ENCODE assay signal across 17 cellular contexts in genomic region chr11:110176366-110177056, GRCh38.
DNase-seq lines count a peak whose midpoint lies in the region; ATAC-seq, FAIRE-seq and TF ChIP-seq lines count a peak whose summit lies in the region.
"Had no signal": no experiment of that assay in that cellular context is flagged by ENCODE, and none has a peak within 500 bp of the region (broad histone marks: within the 10 kb centered on the region; RNA-seq: fewer than 3 reads in every experiment).

No MANE protein-coding gene starts in this region.

- BruUV-seq in OCI-LY7 (replicated peaks; lab: Mats Ljungman, UMichigan), result no TSS peak

- H2BK5ac ChIP-seq in H1 (ENCODE audit: low read depth, low read length), result no peak overlapping the region

- DNase-seq in ELR (ENCODE audit: low read depth) (peak; percentile 65), RPMI7951 (ENCODE audit: low read depth) (peak; percentile 71), H1 (ENCODE audit: low read depth in 1 of 2, low spot score in 2 of 2) (no peak), osteoblast (ENCODE audit: insufficient read length, low spot score, missing footprints) (peak; percentile 87), OCI-LY7 (ENCODE audit: low spot score) (no peak), T-cell (no peak)
- DNase-seq: activated CD4-positive, alpha-beta T cell treated with anti-CD3 and anti-CD28 coated beads for 4 hours; cerebellar nuclear complex; GF-D8; NCI-H187; ovary; RPMI8226 had no signal

- H3K79me2 ChIP-seq in H1 (ENCODE audit: control insufficient read depth in 1 of 2, insufficient read depth in 2 of 2, low read length in 2 of 2) (no peaks in the 10 kb centered on the region; a peak in 1 of 4 replicates), osteoblast (ENCODE audit: insufficient read depth, low read length) (no peaks in the 10 kb centered on the region), OCI-LY7 (ENCODE audit: insufficient read depth, low read depth, low read length) (no peaks in the 10 kb centered on the region)

- intact Hi-C loops in OCI-LY7 (cut with micrococcal nuclease; ENCODE audit: unreplicated experiment), result no loop called here

- H3K27me3 ChIP-seq in H1 (replicated peaks in 1 of 4; ENCODE audit: control insufficient read depth in 3 of 4, extremely low read depth in 1 of 4, insufficient read depth in 3 of 4, low read length in 3 of 4), result no peaks in the 10 kb centered on the region
- no peaks in the 10 kb centered on the region for H3K27me3 ChIP-seq in osteoblast (ENCODE audit: insufficient read depth, low read length)
- H3K27me3 ChIP-seq: ovary had no signal

- H3K4me1 ChIP-seq in H1 (replicated peaks in 1 of 4; ENCODE audit: control insufficient read depth in 3 of 4, insufficient read depth in 4 of 4, low read length in 3 of 4) (peaks cover 9 to 32% (median 21%) of the 10 kb centered on the region in 4 experiments), osteoblast (ENCODE audit: insufficient read depth, low read length) (peaks cover 14% of the 10 kb centered on the region), OCI-LY7 (ENCODE audit: insufficient read depth, low read length, poor library complexity, severe bottlenecking) (no peaks in the 10 kb centered on the region)

- H3K18ac ChIP-seq in H1 (ENCODE audit: extremely low read depth, low read length), result no peak overlapping the region; the same call in 1 of the 2 replicates

- H3K27ac Mint-ChIP-seq in T-cell, result no peak overlapping the region
- H3K27ac Mint-ChIP-seq: activated naive CD8-positive, alpha-beta T cell; stimulated activated memory B cell treated with anti-CD40 and anti-IgM and Interleukin-4, amounts not matched to agents 10 μg/mL and 1 μg/mL and 100 μg/mL, for 72 hours had no signal

- no peak overlapping the region for H3K14ac ChIP-seq in H1 (ENCODE audit: insufficient read length)

- H3K4me3 Mint-ChIP-seq in T-cell, result no peak overlapping the region
- H3K4me3 Mint-ChIP-seq: activated naive CD8-positive, alpha-beta T cell; CD14-positive monocyte; stimulated activated memory B cell treated with anti-CD40 and anti-IgM and Interleukin-4, amounts not matched to agents 10 μg/mL and 1 μg/mL and 100 μg/mL, for 72 hours had no signal

- CTCF ChIA-PET in H1 (lab: Charles Lee; ENCODE audit: partially characterized antibody), result interaction anchor here (0.8 to 6.1 kb wide), 6 partner anchors 10 to 1106 kb away, joined by 3 to 46 read pairs (median 6); no protein-coding TSS in a partner anchor
- CTCF ChIA-PET in OCI-LY7 (lab: Charles Lee; ENCODE audit: unreplicated experiment), result no interaction called here
- CTCF ChIA-PET in T-cell (lab: Charles Lee), result no interaction called here

- no peak overlapping the region for H3K27ac ChIP-seq in H1 (ENCODE audit: low read depth, low read length)
- H3K27ac ChIP-seq in osteoblast (ENCODE audit: low read depth, low read length), result no peak overlapping the region
- H3K27ac ChIP-seq in OCI-LY7 (ENCODE audit: low read depth, low read length, poor library complexity, severe bottlenecking), result no peak overlapping the region
- H3K27ac ChIP-seq: ovary had no signal

- H2BK20ac ChIP-seq in H1 (ENCODE audit: low read length), result no peak overlapping the region; the same call in 1 of the 2 replicates

- TF ChIP-seq POLR2A in H1 (IDR thresholded peaks at IDR 0.05; ENCODE audit: control extremely low read depth in 1 of 2, low read depth in 2 of 2, low read length in 2 of 2), result no peak

- no peak overlapping the region for H2BK120ac ChIP-seq in H1 (replicated peaks; ENCODE audit: low read depth, low read length)

- H3K36me3 Mint-ChIP-seq in T-cell, result no peaks in the 10 kb centered on the region
- H3K36me3 Mint-ChIP-seq: activated naive CD8-positive, alpha-beta T cell; CD14-positive monocyte; stimulated activated memory B cell treated with anti-CD40 and anti-IgM and Interleukin-4, amounts not matched to agents 10 μg/mL and 1 μg/mL and 100 μg/mL, for 72 hours had no signal

- H3K23me2 ChIP-seq in H1 (ENCODE audit: low read depth, low read length), result no peaks in the 10 kb centered on the region

- peaks cover 6 to 20% of the 10 kb centered on the region in 2 donors for H3K27me3 Mint-ChIP-seq in T-cell

- 89% methylated on average over 12 of the region's 12 CpGs; no CpG with 5 or more reads in 1 of the 2 experiments for WGBS in H1 (ENCODE audit: extremely low coverage in 1 of 2, insufficient coverage in 1 of 2, insufficient read length in 1 of 2, insufficient replicate concordance in 2 of 2, low coverage in 1 of 2, low lambda C conversion rate in 2 of 2, missing lambda C conversion rate in 1 of 2), 2 experiments

- no peak overlapping the region for H3K4me2 ChIP-seq in H1 (ENCODE audit: insufficient read depth in 1 of 2, low read depth in 2 of 2, low read length in 2 of 2)
- no peak overlapping the region for H3K4me2 ChIP-seq in osteoblast (ENCODE audit: insufficient read depth, low read length)
- no peak overlapping the region for H3K4me2 ChIP-seq in OCI-LY7 (ENCODE audit: low read length)

- peaks cover 7 to 8% (median 7%) of the 10 kb centered on the region in 3 donors for H3K4me1 Mint-ChIP-seq in T-cell

- H4K20me1 ChIP-seq in H1 (replicated peaks in 1 of 2; ENCODE audit: control insufficient read depth in 1 of 2, insufficient read depth in 2 of 2, low read length in 2 of 2) (no peaks in the 10 kb centered on the region), osteoblast (ENCODE audit: insufficient read depth, low read length) (no peaks in the 10 kb centered on the region), OCI-LY7 (ENCODE audit: insufficient read depth, low read length) (no peaks in the 10 kb centered on the region)

- no peaks in the 10 kb centered on the region for H3K9me2 ChIP-seq in OCI-LY7 (ENCODE audit: insufficient read depth, low read length)

- H3K36me3 ChIP-seq in H1 (ENCODE audit: control insufficient read depth in 2 of 4, insufficient read depth in 4 of 4, low read length in 3 of 4) (no peaks in the 10 kb centered on the region), osteoblast (ENCODE audit: insufficient read depth, low read length) (no peaks in the 10 kb centered on the region), OCI-LY7 (ENCODE audit: insufficient read depth, low read length) (no peaks in the 10 kb centered on the region)
- H3K36me3 ChIP-seq: ovary had no signal

- no peak overlapping the region for H3K56ac ChIP-seq in H1 (replicated peaks; ENCODE audit: insufficient read length, low read depth, low read length)

- no peak overlapping the region for H2BK12ac ChIP-seq in H1 (ENCODE audit: low read depth, low read length)

- H3K9me3 ChIP-seq in H1 (ENCODE audit: insufficient read depth in 2 of 2, low read depth in 1 of 2, low read length in 1 of 2) (no peaks in the 10 kb centered on the region), osteoblast (ENCODE audit: low read depth, low read length) (no peaks in the 10 kb centered on the region), OCI-LY7 (ENCODE audit: low read length) (no peaks in the 10 kb centered on the region)
- H3K9me3 ChIP-seq: ovary had no signal

- no peak overlapping the region for H2BK15ac ChIP-seq in H1 (ENCODE audit: low read length)

- H3K4ac ChIP-seq in H1 (replicated peaks; ENCODE audit: insufficient read length, low read depth, low read length), result no peak overlapping the region

- H3K4me3 ChIP-seq in H1 (ENCODE audit: extremely low read depth in 1 of 4, insufficient read depth in 2 of 4, low read depth in 3 of 4, low read length in 4 of 4), result no peak overlapping the region
- H3K4me3 ChIP-seq in osteoblast (ENCODE audit: insufficient read depth, low read length), result no peak overlapping the region
- H3K4me3 ChIP-seq in OCI-LY7 (ENCODE audit: low read depth, low read length, poor library complexity, severe bottlenecking), result no peak overlapping the region
- H3K4me3 ChIP-seq: ovary had no signal

- no peak overlapping the region for H3K23ac ChIP-seq in H1 (ENCODE audit: insufficient read length)

- H3K9ac ChIP-seq in H1 (replicated peaks in 1 of 4; ENCODE audit: extremely low read depth in 1 of 4, low read depth in 3 of 4, low read length in 3 of 4), result no peak overlapping the region; a peak in 1 of 7 replicates

- no peaks in the 10 kb centered on the region for H3K79me1 ChIP-seq in H1 (ENCODE audit: low read depth, low read length)

- TF ChIP-seq EP300 in H1 (IDR thresholded peaks at IDR 0.05; ENCODE audit: borderline replicate concordance in 1 of 2, low read depth in 2 of 2, low read length in 2 of 2), result no peak

- ATAC-seq in T-cell (replicated peaks in 1 of 4) (no peak), HG02970 (IDR thresholded peaks at IDR 0.05; ENCODE audit: low FRiP score, unreplicated experiment) (no peak), GM19467 (IDR thresholded peaks at IDR 0.05; ENCODE audit: unreplicated experiment) (no peak)
- ATAC-seq: stimulated activated memory B cell treated with anti-CD40 and anti-IgM and Interleukin-4, amounts not matched to agents 10 μg/mL and 1 μg/mL and 100 μg/mL, for 72 hours had no signal

- no peak overlapping the region for H4K5ac ChIP-seq in H1 (ENCODE audit: insufficient read length, low read depth, low read length)

- H2AK5ac ChIP-seq in H1 (ENCODE audit: low read depth, low read length), result no peak overlapping the region

- no peak for FAIRE-seq in H1 (lab: Jason Lieb, UNC)

- POLR2A ChIA-PET in H1 (lab: Charles Lee; ENCODE audit: partially characterized antibody), result no interaction called here
- POLR2A ChIA-PET in OCI-LY7 (lab: Charles Lee), result interaction anchor here (0.6 kb wide), 1 partner anchor 17 kb away, joined by 3 read pairs; no protein-coding TSS in a partner anchor
- POLR2A ChIA-PET in T-cell (lab: Charles Lee), result no interaction called here

- TF ChIP-seq CTCF in H1 (IDR thresholded peaks at IDR 0.05; ENCODE audit: control extremely low read depth in 1 of 3, insufficient read depth in 1 of 3, low read depth in 1 of 3, low read length in 3 of 3) (no peak), osteoblast (IDR thresholded peaks at IDR 0.05; ENCODE audit: extremely low read depth, low read depth, low read length) (no peak), OCI-LY7 (conservative IDR thresholded peaks at IDR 0.05; ENCODE audit: low read length) (no peak)

- H4K8ac ChIP-seq in H1 (ENCODE audit: extremely low read depth, insufficient read depth, low read length), result no peak overlapping the region

- no peak overlapping the region for H2AFZ ChIP-seq in H1 (ENCODE audit: low read length)
- peak overlapping the region; percentile 20 for H2AFZ ChIP-seq in osteoblast (ENCODE audit: low read length)
- H2AFZ ChIP-seq in OCI-LY7 (ENCODE audit: low read length), result no peak overlapping the region

- no peak for TF ChIP-seq RAD21 in H1 (IDR thresholded peaks at IDR 0.05 in 1 of 2, conservative IDR thresholded peaks at IDR 0.05 in 1 of 2; ENCODE audit: low read depth in 2 of 2, low read length in 2 of 2)

- no peaks in the 10 kb centered on the region for H3K9me3 Mint-ChIP-seq in T-cell
- H3K9me3 Mint-ChIP-seq: stimulated activated memory B cell treated with anti-CD40 and anti-IgM and Interleukin-4, amounts not matched to agents 10 μg/mL and 1 μg/mL and 100 μg/mL, for 72 hours had no signal

- H4K91ac ChIP-seq in H1 (replicated peaks; ENCODE audit: insufficient read length, low read length), result no peak overlapping the region

TF ChIP-seq in H1, 55 proteins besides CTCF, POLR2A, EP300 and RAD21:
- TF ChIP-seq CEBPB (IDR thresholded peaks at IDR 0.05; ENCODE audit: low read depth, low read length), result peak; percentile 33; the same call in 1 of the 2 replicates
- no peak for TF ChIP-seq RXRA (IDR thresholded peaks at IDR 0.05; ENCODE audit: insufficient read depth, low read depth, low read length)
TF ChIP-seq in H1: peak in this region for 1.

Comparison
In these comparisons a context has a peak if more than half of its experiments do, and no peak if none do; other contexts are left out.
1. DNase-seq: peak in ELR (single experiment), RPMI7951 (single experiment) and osteoblast (single experiment); none in H1 (0 of 2), OCI-LY7 (single experiment) and T-cell (0 of 34).